ENCODE assay signal across 8 cellular contexts in genomic region chr9:34989946-34990635, GRCh38. TPM values are rescaled to one million over a fixed set of nuclear protein-coding genes. Genes with fewer than 3 reads are reported as not detected.
DNase-seq lines count a peak whose midpoint lies in the region; ATAC-seq and TF ChIP-seq lines count a peak whose summit lies in the region.

No MANE protein-coding gene starts in this region.

- peaks cover 29 to 51% (median 45%) of the 10 kb centered on the region in 3 donors for H3K4me1 Mint-ChIP-seq in CD8-positive, alpha-beta memory T cell
- peaks cover 48% of the 10 kb centered on the region for H3K4me1 Mint-ChIP-seq in T-helper 17 cell

- peaks cover 40% of the 10 kb centered on the region for H3K4me1 ChIP-seq in CD8-positive, alpha-beta memory T cell (ENCODE audit: insufficient read depth, low read length)
- H3K4me1 ChIP-seq in HUES6 (ENCODE audit: control insufficient read depth, insufficient read depth, low read length) = peaks cover 51% of the 10 kb centered on the region

- no peak for TF ChIP-seq CTCF in choroid plexus epithelial cell (conservative IDR thresholded peaks at IDR 0.05; ENCODE audit: low read depth, low read length)

- H3K4me3 ChIP-seq in CD8-positive, alpha-beta memory T cell (ENCODE audit: low read length) = peak overlapping the region; percentile 50
- H3K4me3 ChIP-seq in HUES6 (ENCODE audit: low read depth, low read length) (peak overlapping the region; percentile 85), choroid plexus epithelial cell (ENCODE audit: low read depth, low read length) (peak overlapping the region; percentile 93)

- no peaks in the 10 kb centered on the region for H3K9me3 ChIP-seq in CD8-positive, alpha-beta memory T cell (ENCODE audit: low read length)
- no peaks in the 10 kb centered on the region for H3K9me3 ChIP-seq in HUES6 (ENCODE audit: control insufficient read depth, insufficient read depth, low read depth, low read length)
- H3K9me3 ChIP-seq in T-helper 17 cell (ENCODE audit: control insufficient read depth, low read length, poor library complexity, severe bottlenecking) = no peaks in the 10 kb centered on the region

- peaks cover 0 to 5% (median 0%) of the 10 kb centered on the region in 3 donors for H3K36me3 Mint-ChIP-seq in CD8-positive, alpha-beta memory T cell
- peaks cover 4% of the 10 kb centered on the region for H3K36me3 Mint-ChIP-seq in T-helper 17 cell (ENCODE audit: low read depth)

- CTCF ChIA-PET in CD8-positive, alpha-beta memory T cell (lab: Charles Lee) = interaction anchor here (0.9 kb wide), 1 partner anchor 90 kb away, joined by 3 read pairs; no protein-coding TSS in a partner anchor

- peak overlapping the region; percentile 91 for H3K9ac ChIP-seq in HUES6 (ENCODE audit: low read length)

- no peaks in the 10 kb centered on the region for H3K36me3 ChIP-seq in CD8-positive, alpha-beta memory T cell (ENCODE audit: insufficient read depth, low read length)
- H3K36me3 ChIP-seq in HUES6 (ENCODE audit: control insufficient read depth, insufficient read depth, low read length) = peaks cover 6% of the 10 kb centered on the region

- ATAC-seq in T-helper 17 cell (no peak), GM21447 (IDR thresholded peaks at IDR 0.05; ENCODE audit: unreplicated experiment) (no peak), GM21367 (IDR thresholded peaks at IDR 0.05; ENCODE audit: unreplicated experiment) (no peak)

- no peaks in the 10 kb centered on the region for H3K27me3 ChIP-seq in CD8-positive, alpha-beta memory T cell (ENCODE audit: insufficient read depth, low read length, poor library complexity, severe bottlenecking)
- no peaks in the 10 kb centered on the region for H3K27me3 ChIP-seq in HUES6 (ENCODE audit: control insufficient read depth, insufficient read depth, low read length)
- no peaks in the 10 kb centered on the region for H3K27me3 ChIP-seq in layer of hippocampus (ENCODE audit: control insufficient read depth, insufficient read depth, low read length)

- H3K9me3 Mint-ChIP-seq in CD8-positive, alpha-beta memory T cell = no peaks in the 10 kb centered on the region

- H3K27ac ChIP-seq in CD8-positive, alpha-beta memory T cell (ENCODE audit: low read depth, low read length) = peak overlapping the region; percentile 18
- H3K27ac ChIP-seq in HUES6 (ENCODE audit: low read depth, low read length) (peak overlapping the region; percentile 84; the same call in 1 of the 2 replicates), layer of hippocampus (ENCODE audit: low read depth, low read length) (peak overlapping the region; percentile 90)

- DNase-seq in CD8-positive, alpha-beta memory T cell = peak in 4 of 5 donors; percentile 26 to 67 (median 36)
- DNase-seq in T-helper 17 cell = peak in 2 of 3 donors; percentile 42 to 52
- DNase-seq in choroid plexus epithelial cell (ENCODE audit: low read depth) = peak; percentile 50
- DNase-seq in stimulated activated CD4-positive, alpha-beta T cell treated with anti-CD3 and anti-CD28 coated beads, Interleukin-1b, Interleukin-23, amount 100 ng/mL, for 4 hours (ENCODE audit: low read depth in 2 of 2) = peak; percentile 33 to 41

- H3K4me3 Mint-ChIP-seq in CD8-positive, alpha-beta memory T cell = peak overlapping the region; percentile 77 to 90 (median 84)
- peak overlapping the region; percentile 86 for H3K4me3 Mint-ChIP-seq in T-helper 17 cell

- peak overlapping the region in 3 of 8 donors; percentile 34 to 84 (median 60) for H3K27ac Mint-ChIP-seq in CD8-positive, alpha-beta memory T cell
- H3K27ac Mint-ChIP-seq in T-helper 17 cell = peak overlapping the region; percentile 90

- no peaks in the 10 kb centered on the region for H3K27me3 Mint-ChIP-seq in CD8-positive, alpha-beta memory T cell
- no peaks in the 10 kb centered on the region for H3K27me3 Mint-ChIP-seq in T-helper 17 cell

- POLR2A ChIA-PET in CD8-positive, alpha-beta memory T cell (lab: Charles Lee) = interaction anchor here (2.0 kb wide), 1 partner anchor 82 kb away, joined by 9 read pairs; the partner anchor contains the start of gene VCP

RNA-seq across cellular contexts. Expression of gene DNAJB5, which starts 0.5 kb away (rescaled TPM):
- 1 to 10 TPM; 3.3 to 3.7 TPM for total RNA-seq in CD8-positive, alpha-beta memory T cell
- polyA plus RNA-seq in CD8-positive, alpha-beta memory T cell = 2.4 TPM
- total RNA-seq in T-helper 17 cell = 1 to 10 TPM; 1.4 to 1.8 TPM

RNA-seq across cellular contexts. Expression of gene PHF24, which starts 32.0 kb away (rescaled TPM):
- under 1 TPM in 1 of 2 experiments, not detected in 1; 0.04 TPM for total RNA-seq in CD8-positive, alpha-beta memory T cell
- not detected for polyA plus RNA-seq in CD8-positive, alpha-beta memory T cell
- total RNA-seq in T-helper 17 cell = not detected

Comparison
In these comparisons a context has a peak if more than half of its experiments do, and no peak if none do; other contexts are left out.
1. H3K27ac ChIP-seq: peak in every context shown above with its lines; median percentile 90 in layer of hippocampus; 84 in HUES6; 18 in CD8-positive, alpha-beta memory T cell.